22 cellular contexts compared by ENCODE assay signal in genomic region chr6:115675443-115675842, GRCh38.
"Had no signal": no experiment of that assay in that cellular context is flagged by ENCODE, and none has a peak within 500 bp of the region (broad histone marks: within the 10 kb centered on the region; RNA-seq: fewer than 3 reads in every experiment).

No MANE protein-coding gene starts in this region.

- ATAC-seq: activated naive CD8-positive, alpha-beta T cell treated with anti-CD3 and anti-CD28 coated beads, Interleukin-2, amount 50 U/mL, for 24 hours; heart right ventricle; left lung; natural killer cell; psoas muscle had no signal

- H3K4me3 Mint-ChIP-seq: activated CD4-positive, alpha-beta memory T cell treated with anti-CD3 and anti-CD28 coated beads, Interleukin-2, amount 10 ng/mL, durations not matched to agents 7 days and 5 days; activated CD4-positive, alpha-beta T cell treated with anti-CD3 and anti-CD28 coated beads, Interleukin-2, amount 10 ng/mL, durations not matched to agents 7 days and 5 days; activated naive CD4-positive, alpha-beta T cell treated with anti-CD3 and anti-CD28 coated beads, Interleukin-2, amount 50 U/mL, for 24 hours; activated naive CD8-positive, alpha-beta T cell treated with anti-CD3 and anti-CD28 coated beads, Interleukin-2, amount 50 U/mL, for 24 hours; activated T-cell treated with anti-CD3 and anti-CD28 coated beads, Interleukin-2, amount 50 U/mL, for 24 hours; endodermal cell; natural killer cell; neural progenitor cell had no signal

- H3K9me3 Mint-ChIP-seq: activated CD4-positive, alpha-beta T cell treated with anti-CD3 and anti-CD28 coated beads, Interleukin-2, amount 10 ng/mL, durations not matched to agents 7 days and 5 days; activated naive CD8-positive, alpha-beta T cell treated with anti-CD3 and anti-CD28 coated beads, Interleukin-2, amount 50 U/mL, for 24 hours; activated T-cell treated with anti-CD3 and anti-CD28 coated beads, Interleukin-2, amount 50 U/mL, for 24 hours; endodermal cell; neural progenitor cell had no signal

- H3K27ac Mint-ChIP-seq: activated CD4-positive, alpha-beta memory T cell treated with anti-CD3 and anti-CD28 coated beads, Interleukin-2, amount 10 ng/mL, durations not matched to agents 7 days and 5 days; activated CD4-positive, alpha-beta T cell treated with anti-CD3 and anti-CD28 coated beads, Interleukin-2, amount 10 ng/mL, durations not matched to agents 7 days and 5 days; activated naive CD4-positive, alpha-beta T cell treated with anti-CD3 and anti-CD28 coated beads, Interleukin-2, amount 50 U/mL, for 24 hours; activated naive CD8-positive, alpha-beta T cell treated with anti-CD3 and anti-CD28 coated beads, Interleukin-2, amount 50 U/mL, for 24 hours; activated T-cell treated with anti-CD3 and anti-CD28 coated beads, Interleukin-2, amount 50 U/mL, for 24 hours; endodermal cell; natural killer cell; neural progenitor cell had no signal

- H3K36me3 Mint-ChIP-seq: activated naive CD4-positive, alpha-beta T cell treated with anti-CD3 and anti-CD28 coated beads, Interleukin-2, amount 50 U/mL, for 24 hours; natural killer cell; neural progenitor cell had no signal

- DNase-seq: activated CD4-positive, alpha-beta memory T cell treated with anti-CD3 and anti-CD28 coated beads, Interleukin-2, amount 10 ng/mL, durations not matched to agents 7 days and 5 days; activated CD4-positive, alpha-beta T cell treated with anti-CD3 and anti-CD28 coated beads for 1 hour; activated CD4-positive, alpha-beta T cell treated with anti-CD3 and anti-CD28 coated beads, Interleukin-2, amount 10 ng/mL, durations not matched to agents 7 days and 5 days; activated CD8-positive, alpha-beta memory T cell treated with anti-CD3 and anti-CD28 coated beads, Interleukin-2, amount 50 U/mL, for 48 hours; activated gamma-delta T cell; activated naive CD8-positive, alpha-beta T cell treated with anti-CD3 and anti-CD28 coated beads, Interleukin-2, amount 50 U/mL, for 24 hours; activated T-cell treated with anti-CD3 and anti-CD28 coated beads, Interleukin-2, amount 50 U/mL, for 24 hours; central memory CD4-positive, alpha-beta T cell; endodermal cell; esophagus squamous epithelium; foreskin melanocyte; heart right ventricle; kidney glomerular epithelial cell; left lung; mesendoderm; natural killer cell; occipital lobe; psoas muscle; spleen; stimulated activated naive CD4-positive, alpha-beta T cell treated with Interleukin-2 at 50 U/mL for 16 hours had no signal

- H3K4me1 Mint-ChIP-seq: activated CD4-positive, alpha-beta memory T cell treated with anti-CD3 and anti-CD28 coated beads, Interleukin-2, amount 10 ng/mL, durations not matched to agents 7 days and 5 days; activated CD4-positive, alpha-beta T cell treated with anti-CD3 and anti-CD28 coated beads, Interleukin-2, amount 10 ng/mL, durations not matched to agents 7 days and 5 days; activated naive CD4-positive, alpha-beta T cell treated with anti-CD3 and anti-CD28 coated beads, Interleukin-2, amount 50 U/mL, for 24 hours; activated naive CD8-positive, alpha-beta T cell treated with anti-CD3 and anti-CD28 coated beads, Interleukin-2, amount 50 U/mL, for 24 hours; endodermal cell; natural killer cell; neural progenitor cell had no signal

- H3K27me3 Mint-ChIP-seq: activated CD4-positive, alpha-beta memory T cell treated with anti-CD3 and anti-CD28 coated beads, Interleukin-2, amount 10 ng/mL, durations not matched to agents 7 days and 5 days; activated CD4-positive, alpha-beta T cell treated with anti-CD3 and anti-CD28 coated beads, Interleukin-2, amount 10 ng/mL, durations not matched to agents 7 days and 5 days; activated naive CD4-positive, alpha-beta T cell treated with anti-CD3 and anti-CD28 coated beads, Interleukin-2, amount 50 U/mL, for 24 hours; activated naive CD8-positive, alpha-beta T cell treated with anti-CD3 and anti-CD28 coated beads, Interleukin-2, amount 50 U/mL, for 24 hours; activated T-cell treated with anti-CD3 and anti-CD28 coated beads, Interleukin-2, amount 50 U/mL, for 24 hours had no signal
